ENCODE assay signal across 9 cellular contexts in genomic region chr17:58679263-58680037, GRCh38. TPM values are rescaled to one million over a fixed set of nuclear protein-coding genes. Genes with fewer than 3 reads are reported as not detected.
DNase-seq lines count a peak whose midpoint lies in the region; ATAC-seq, FAIRE-seq and TF ChIP-seq lines count a peak whose summit lies in the region.
"Had no signal": no experiment of that assay in that cellular context is flagged by ENCODE, and none has a peak within 500 bp of the region (broad histone marks: within the 10 kb centered on the region; RNA-seq: fewer than 3 reads in every experiment).

No MANE protein-coding gene starts in this region.

- H2BK120ac ChIP-seq in H1 (replicated peaks; ENCODE audit: low read depth, low read length), result no peak overlapping the region

- H3K27ac ChIP-seq in H1 (ENCODE audit: low read depth, low read length), result no peak overlapping the region

- H2BK20ac ChIP-seq in H1 (ENCODE audit: low read length), result no peak overlapping the region

- no peaks in the 10 kb centered on the region for H3K79me2 ChIP-seq in H1 (ENCODE audit: control insufficient read depth in 1 of 2, insufficient read depth in 2 of 2, low read length in 2 of 2)

- no peak overlapping the region for H3K14ac ChIP-seq in H1 (ENCODE audit: insufficient read length)

- TF ChIP-seq RAD21 in H1 (IDR thresholded peaks at IDR 0.05 in 1 of 2, conservative IDR thresholded peaks at IDR 0.05 in 1 of 2; ENCODE audit: low read depth in 2 of 2, low read length in 2 of 2), result no peak

- H3K4me3 ChIP-seq in H1 (ENCODE audit: extremely low read depth in 1 of 4, insufficient read depth in 2 of 4, low read depth in 3 of 4, low read length in 4 of 4) (no peak overlapping the region), skeletal muscle satellite cell (ENCODE audit: low read length) (no peak overlapping the region)

- H3K9ac ChIP-seq in H1 (replicated peaks in 1 of 4; ENCODE audit: extremely low read depth in 1 of 4, low read depth in 3 of 4, low read length in 3 of 4), result no peak overlapping the region
- H3K9ac ChIP-seq in skeletal muscle satellite cell (ENCODE audit: low read depth, low read length), result peak overlapping the region; percentile 49

- H4K5ac ChIP-seq in H1 (ENCODE audit: insufficient read length, low read depth, low read length), result no peak overlapping the region

- no peak overlapping the region for H2AK5ac ChIP-seq in H1 (ENCODE audit: low read depth, low read length)

- no peak overlapping the region for H3K27ac Mint-ChIP-seq in activated CD4-positive, alpha-beta T cell treated with anti-CD3 and anti-CD28 coated beads for 36 hours
- no peak overlapping the region for H3K27ac Mint-ChIP-seq in CD14-positive monocyte

- TF ChIP-seq POLR2A in H1 (IDR thresholded peaks at IDR 0.05; ENCODE audit: control extremely low read depth in 1 of 2, low read depth in 2 of 2, low read length in 2 of 2), result peak; percentile 96 to 100

- no peak overlapping the region for H4K8ac ChIP-seq in H1 (ENCODE audit: extremely low read depth, insufficient read depth, low read length)

- H3K9me3 Mint-ChIP-seq in activated CD4-positive, alpha-beta T cell treated with anti-CD3 and anti-CD28 coated beads for 36 hours (ENCODE audit: low read depth), result no peaks in the 10 kb centered on the region
- peaks cover 0 to 5% (median 0%) of the 10 kb centered on the region in 7 donors for H3K9me3 Mint-ChIP-seq in CD14-positive monocyte

- FAIRE-seq in H1 (lab: Jason Lieb, UNC), result no peak

- peaks cover 4% of the 10 kb centered on the region for H3K27me3 Mint-ChIP-seq in activated CD4-positive, alpha-beta T cell treated with anti-CD3 and anti-CD28 coated beads for 36 hours
- peaks cover 3 to 7% (median 6%) of the 10 kb centered on the region in 3 donors for H3K27me3 Mint-ChIP-seq in CD14-positive monocyte (ENCODE audit: low read depth in 3 of 3)

- H3K4me2 ChIP-seq in H1 (ENCODE audit: insufficient read depth in 1 of 2, low read depth in 2 of 2, low read length in 2 of 2) (no peak overlapping the region), skeletal muscle satellite cell (ENCODE audit: low read length) (peak overlapping the region; percentile 62)

- H3K23ac ChIP-seq in H1 (ENCODE audit: insufficient read length), result no peak overlapping the region

- no peaks in the 10 kb centered on the region for H3K4me1 Mint-ChIP-seq in activated CD4-positive, alpha-beta T cell treated with anti-CD3 and anti-CD28 coated beads for 36 hours
- H3K4me1 Mint-ChIP-seq in CD14-positive monocyte, result peaks cover 7% of the 10 kb centered on the region

- no peaks in the 10 kb centered on the region for H4K20me1 ChIP-seq in H1 (replicated peaks in 1 of 2; ENCODE audit: control insufficient read depth in 1 of 2, insufficient read depth in 2 of 2, low read length in 2 of 2)

- no peak overlapping the region for H2BK5ac ChIP-seq in H1 (ENCODE audit: low read depth, low read length)

- no peak overlapping the region for H4K91ac ChIP-seq in H1 (replicated peaks; ENCODE audit: insufficient read length, low read length)

- no peak for TF ChIP-seq EP300 in H1 (IDR thresholded peaks at IDR 0.05; ENCODE audit: borderline replicate concordance in 1 of 2, low read depth in 2 of 2, low read length in 2 of 2)

- DNase-seq in activated CD4-positive, alpha-beta T cell treated with anti-CD3 and anti-CD28 coated beads for 36 hours, result no peak
- no peak for DNase-seq in activated CD4-positive, alpha-beta T cell treated with anti-CD3 and anti-CD28 coated beads for 1 hour
- peak; percentile 80 for DNase-seq in NCI-H748 (lab: John Stamatoyannopoulos, UW; ENCODE audit: unreplicated experiment)
- no peak for DNase-seq in H1 (ENCODE audit: low read depth in 1 of 2, low spot score in 2 of 2)
- no peak for DNase-seq in CD14-positive monocyte (ENCODE audit: low spot score)
- DNase-seq in activated CD8-positive, alpha-beta memory T cell treated with anti-CD3 and anti-CD28 coated beads, Interleukin-2, amount 50 U/mL, for 48 hours, result no peak
- no peak for DNase-seq in CD1c-positive myeloid dendritic cell (ENCODE audit: extremely low spot score)
- DNase-seq: NCI-H345 had no signal

- H2BK12ac ChIP-seq in H1 (ENCODE audit: low read depth, low read length), result no peak overlapping the region

- H3K36me3 ChIP-seq in H1 (ENCODE audit: control insufficient read depth in 2 of 4, insufficient read depth in 4 of 4, low read length in 3 of 4) (no peaks in the 10 kb centered on the region), skeletal muscle satellite cell (ENCODE audit: insufficient read depth, low read length) (no peaks in the 10 kb centered on the region)

- H3K27me3 ChIP-seq in H1 (replicated peaks in 1 of 4; ENCODE audit: control insufficient read depth in 3 of 4, extremely low read depth in 1 of 4, insufficient read depth in 3 of 4, low read length in 3 of 4) (no peaks in the 10 kb centered on the region), skeletal muscle satellite cell (ENCODE audit: control insufficient read depth, insufficient read depth, low read length) (no peaks in the 10 kb centered on the region)

- no peaks in the 10 kb centered on the region for H3K79me1 ChIP-seq in H1 (ENCODE audit: low read depth, low read length)

- ATAC-seq in activated CD4-positive, alpha-beta T cell treated with anti-CD3 and anti-CD28 coated beads for 36 hours, result peak; percentile 33

- no peaks in the 10 kb centered on the region for H3K36me3 Mint-ChIP-seq in activated CD4-positive, alpha-beta T cell treated with anti-CD3 and anti-CD28 coated beads for 36 hours (ENCODE audit: low read depth)
- no peaks in the 10 kb centered on the region for H3K36me3 Mint-ChIP-seq in CD14-positive monocyte

- no peak overlapping the region for H2AFZ ChIP-seq in H1 (ENCODE audit: low read length)

- H2BK15ac ChIP-seq in H1 (ENCODE audit: low read length), result no peak overlapping the region

- no peak overlapping the region for H3K18ac ChIP-seq in H1 (ENCODE audit: extremely low read depth, low read length)

- H3K23me2 ChIP-seq in H1 (ENCODE audit: low read depth, low read length), result no peaks in the 10 kb centered on the region

- POLR2A ChIA-PET in activated CD4-positive, alpha-beta T cell treated with anti-CD3 and anti-CD28 coated beads for 36 hours (lab: Charles Lee), result interaction anchor here (0.9 to 1.0 kb wide), 2 partner anchors 21 to 49 kb away, joined by 4 to 6 read pairs; no protein-coding TSS in a partner anchor
- POLR2A ChIA-PET in H1 (lab: Charles Lee; ENCODE audit: partially characterized antibody), result interaction anchor here (0.8 to 12.3 kb wide), 5 partner anchors 10 to 159 kb away, joined by 3 to 96 read pairs (median 9); no protein-coding TSS in a partner anchor

- H3K56ac ChIP-seq in H1 (replicated peaks; ENCODE audit: insufficient read length, low read depth, low read length), result no peak overlapping the region

- no peaks in the 10 kb centered on the region for H3K4me1 ChIP-seq in H1 (replicated peaks in 1 of 4; ENCODE audit: control insufficient read depth in 3 of 4, insufficient read depth in 4 of 4, low read length in 3 of 4)
- no peaks in the 10 kb centered on the region for H3K4me1 ChIP-seq in skeletal muscle satellite cell (ENCODE audit: control insufficient read depth, insufficient read depth, low read length)

- H3K9me3 ChIP-seq in H1 (ENCODE audit: insufficient read depth in 2 of 2, low read depth in 1 of 2, low read length in 1 of 2) (no peaks in the 10 kb centered on the region), skeletal muscle satellite cell (replicated peaks; ENCODE audit: low read length) (no peaks in the 10 kb centered on the region)

- CTCF ChIA-PET in activated CD4-positive, alpha-beta T cell treated with anti-CD3 and anti-CD28 coated beads for 36 hours (lab: Charles Lee), result no interaction called here
- CTCF ChIA-PET in H1 (lab: Charles Lee; ENCODE audit: partially characterized antibody), result no interaction called here

- no peak overlapping the region for H3K4me3 Mint-ChIP-seq in activated CD4-positive, alpha-beta T cell treated with anti-CD3 and anti-CD28 coated beads for 36 hours
- no peak overlapping the region for H3K4me3 Mint-ChIP-seq in CD14-positive monocyte

- no peak for TF ChIP-seq CTCF in H1 (IDR thresholded peaks at IDR 0.05; ENCODE audit: control extremely low read depth in 1 of 3, insufficient read depth in 1 of 3, low read depth in 1 of 3, low read length in 3 of 3)
- TF ChIP-seq CTCF in CD14-positive monocyte (IDR thresholded peaks at IDR 0.05), result no peak

- intact Hi-C loops in activated CD4-positive, alpha-beta T cell treated with anti-CD3 and anti-CD28 coated beads for 36 hours (cut with DNase I, micrococcal nuclease), result no loop called here
- intact Hi-C loops in CD14-positive monocyte (cut with micrococcal nuclease), result no loop called here

- no peak overlapping the region for H3K4ac ChIP-seq in H1 (replicated peaks; ENCODE audit: insufficient read length, low read depth, low read length)

- 80% methylated on average over 12 of the region's 12 CpGs; no CpG with 5 or more reads in 1 of the 2 experiments for WGBS in H1 (ENCODE audit: extremely low coverage in 1 of 2, insufficient coverage in 1 of 2, insufficient read length in 1 of 2, insufficient replicate concordance in 2 of 2, low coverage in 1 of 2, low lambda C conversion rate in 2 of 2, missing lambda C conversion rate in 1 of 2), 2 experiments

RNA-seq across cellular contexts. Expression of gene TEX14, which starts 12.4 kb away (rescaled TPM):
- under 1 TPM; 0.14 to 0.21 TPM for total RNA-seq in activated CD4-positive, alpha-beta T cell treated with anti-CD3 and anti-CD28 coated beads for 36 hours
- total RNA-seq in H1 (2021; fragmentation: NEBNext Ultra II Directional; extraction: Animal tissue kit (Norgen Biotek cat#: 25700)), result 0.88 and 2.5 TPM in 2 replicates
- 0.55 and 0.83 TPM in 2 replicates for polyA plus RNA-seq in H1 (2011; rRNA removed)
- polyA plus RNA-seq in H1 (2011; cell fraction: cytosol; rRNA removed), result 0.75 TPM
- polyA plus RNA-seq in H1 (2011; cell fraction: nucleus; rRNA removed), result 0.43 TPM
- 1.4 to 2.1 TPM (median 1.8 TPM) in 4 replicates for polyA plus RNA-seq in H1 (2012, experiment 1 of 2)
- 0.13 TPM for polyA plus RNA-seq in H1 (2012, experiment 2 of 2)
- 1.9 TPM for polyA plus RNA-seq in H1 (2013, experiment 1 of 2)
- 1.4 TPM for polyA plus RNA-seq in H1 (2013, experiment 2 of 2)
- 0.56 and 0.60 TPM in 2 replicates for polyA minus RNA-seq in H1 (2011; rRNA and poly(A)+ RNA removed)
- polyA minus RNA-seq in H1 (2011; cell fraction: cytosol; rRNA and poly(A)+ RNA removed), result 0.22 TPM
- 1.1 TPM for polyA minus RNA-seq in H1 (2011; cell fraction: nucleus; rRNA and poly(A)+ RNA removed)
- under 0.01 TPM in 1 of 2 replicates, not detected in the other for total RNA-seq in skeletal muscle satellite cell (2012; rRNA removed)
- polyA plus RNA-seq in CD14-positive monocyte, result not detected

RNA-seq across cellular contexts. Expression of gene RAD51C, which starts 13.0 kb away (rescaled TPM):
- total RNA-seq in activated CD4-positive, alpha-beta T cell treated with anti-CD3 and anti-CD28 coated beads for 36 hours, result 10 to 100 TPM; 85.4 to 87.2 TPM
- total RNA-seq in H1 (2021; fragmentation: NEBNext Ultra II Directional; extraction: Animal tissue kit (Norgen Biotek cat#: 25700)), result 10.2 and 10.4 TPM in 2 replicates
- polyA plus RNA-seq in H1 (2011; rRNA removed) (9.6 and 21.7 TPM in 2 replicates), CD14-positive monocyte (10 to 100 TPM; 13.1 to 14.5 TPM)
- 23.1 TPM for polyA plus RNA-seq in H1 (2011; cell fraction: cytosol; rRNA removed)
- polyA plus RNA-seq in H1 (2011; cell fraction: nucleus; rRNA removed), result 4.2 TPM
- polyA plus RNA-seq in H1 (2012, experiment 1 of 2), result 21.6 to 35.9 TPM (median 23.9 TPM) in 4 replicates
- polyA plus RNA-seq in H1 (2012, experiment 2 of 2), result 9.4 TPM
- polyA plus RNA-seq in H1 (2013, experiment 1 of 2), result 22.2 TPM
- polyA plus RNA-seq in H1 (2013, experiment 2 of 2), result 22.3 TPM
- 16.8 and 25.2 TPM in 2 replicates for polyA minus RNA-seq in H1 (2011; rRNA and poly(A)+ RNA removed)
- polyA minus RNA-seq in H1 (2011; cell fraction: cytosol; rRNA and poly(A)+ RNA removed), result 8.7 TPM
- 12.5 TPM for polyA minus RNA-seq in H1 (2011; cell fraction: nucleus; rRNA and poly(A)+ RNA removed)
- 14.9 and 18.3 TPM in 2 replicates for total RNA-seq in skeletal muscle satellite cell (2012; rRNA removed)
